ENCODE assay signal across 8 cellular contexts in the genomic region with DNA sequence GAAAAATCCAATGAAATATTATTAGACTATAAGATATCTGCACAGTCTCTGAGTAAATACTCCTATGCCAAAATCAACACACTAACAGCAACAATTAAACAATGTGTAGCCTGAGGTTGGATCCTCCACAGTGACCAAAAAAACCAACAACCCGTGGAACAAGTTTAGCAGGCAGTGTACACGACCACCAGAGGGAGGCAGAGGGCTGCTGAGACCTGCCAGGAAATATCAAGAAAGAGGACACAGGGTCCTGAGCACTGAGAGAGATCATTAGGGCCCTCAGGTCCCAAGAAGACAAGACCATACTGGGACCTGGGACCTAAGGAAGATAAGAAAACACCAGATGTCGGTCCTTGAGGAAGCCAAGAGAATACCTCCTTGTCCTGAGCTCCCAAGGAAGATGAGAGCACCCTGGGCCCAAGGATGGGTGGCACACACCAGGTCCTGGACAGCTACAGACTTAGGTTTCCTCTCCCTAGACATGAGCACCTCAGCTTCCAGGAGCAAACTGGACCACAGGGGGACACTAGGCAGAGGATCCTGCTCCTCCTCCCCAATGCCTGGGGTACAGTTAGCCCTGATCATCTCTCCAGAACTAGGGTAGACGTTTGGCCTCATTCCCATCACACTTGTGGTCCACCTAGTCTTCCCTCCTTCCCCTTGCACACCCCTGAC. TPM values are rescaled to one million over a fixed set of nuclear protein-coding genes. Genes with fewer than 3 reads are reported as not detected.
DNase-seq lines count a peak whose midpoint lies in the region; ATAC-seq lines count a peak whose summit lies in the region.

No MANE protein-coding gene starts in this region.

- H3K27me3 Mint-ChIP-seq in effector memory CD8-positive, alpha-beta T cell, result no peaks in the 10 kb centered on the region
- H3K27me3 Mint-ChIP-seq in naive B cell, result no peaks in the 10 kb centered on the region
- no peaks in the 10 kb centered on the region for H3K27me3 Mint-ChIP-seq in stimulated activated naive CD8-positive, alpha-beta T cell treated with anti-CD3 and anti-CD28 coated beads, Interleukin-15, amount 100 ng/mL, for 72 hours

- H3K27ac Mint-ChIP-seq in effector memory CD8-positive, alpha-beta T cell, result peak overlapping the region; percentile 99 to 100
- H3K27ac Mint-ChIP-seq in naive B cell, result peak overlapping the region; percentile 99 to 100 (median 99)
- H3K27ac Mint-ChIP-seq in stimulated activated naive CD8-positive, alpha-beta T cell treated with anti-CD3 and anti-CD28 coated beads, Interleukin-15, amount 100 ng/mL, for 72 hours, result peak overlapping the region; percentile 100

- H3K4me3 Mint-ChIP-seq in effector memory CD8-positive, alpha-beta T cell, result peak overlapping the region; percentile 91 to 95
- H3K4me3 Mint-ChIP-seq in naive B cell, result peak overlapping the region; percentile 82 to 99 (median 96)
- peak overlapping the region; percentile 94 to 96 for H3K4me3 Mint-ChIP-seq in stimulated activated naive CD8-positive, alpha-beta T cell treated with anti-CD3 and anti-CD28 coated beads, Interleukin-15, amount 100 ng/mL, for 72 hours

- peaks cover 14 to 15% of the 10 kb centered on the region in 2 donors for H3K9me3 Mint-ChIP-seq in effector memory CD8-positive, alpha-beta T cell
- peaks cover 10 to 84% (median 52%) of the 10 kb centered on the region in 7 donors for H3K9me3 Mint-ChIP-seq in naive B cell
- peaks cover 28 to 52% of the 10 kb centered on the region in 2 donors for H3K9me3 Mint-ChIP-seq in stimulated activated naive CD8-positive, alpha-beta T cell treated with anti-CD3 and anti-CD28 coated beads, Interleukin-15, amount 100 ng/mL, for 72 hours

- peaks cover 45% of the 10 kb centered on the region for H3K36me3 Mint-ChIP-seq in effector memory CD8-positive, alpha-beta T cell (ENCODE audit: insufficient read depth)
- H3K36me3 Mint-ChIP-seq in naive B cell, result peaks cover 19 to 35% of the 10 kb centered on the region in 2 donors

- no peak for ATAC-seq in effector memory CD8-positive, alpha-beta T cell (replicated peaks)
- ATAC-seq in naive B cell (ENCODE audit: low read depth in 2 of 2) (peak in 1 of 2 donors; percentile 9), HG02678 (IDR thresholded peaks at IDR 0.05; ENCODE audit: unreplicated experiment) (no peak)
- ATAC-seq in stimulated activated naive CD8-positive, alpha-beta T cell treated with anti-CD3 and anti-CD28 coated beads, Interleukin-15, amount 100 ng/mL, for 72 hours, result no peak

- peaks cover 11 to 15% of the 10 kb centered on the region in 2 donors for H3K4me1 Mint-ChIP-seq in effector memory CD8-positive, alpha-beta T cell (ENCODE audit: low read depth in 2 of 2)
- peaks cover 21 to 26% (median 26%) of the 10 kb centered on the region in 3 donors for H3K4me1 Mint-ChIP-seq in naive B cell
- peaks cover 28% of the 10 kb centered on the region for H3K4me1 Mint-ChIP-seq in stimulated activated naive CD8-positive, alpha-beta T cell treated with anti-CD3 and anti-CD28 coated beads, Interleukin-15, amount 100 ng/mL, for 72 hours

- DNase-seq in DMS153 (lab: John Stamatoyannopoulos, UW), result peak; percentile 2
- DNase-seq in DMS153 treated with DMSO at 0.1 percent for 48 hours (lab: John Stamatoyannopoulos, UW; ENCODE audit: unreplicated experiment), result no peak
- DNase-seq in NCI-H1694 treated with DMSO at 0.1 percent for 48 hours (lab: John Stamatoyannopoulos, UW), result peak; percentile 12
- DNase-seq in activated CD4-positive, alpha-beta T cell treated with anti-CD3 and anti-CD28 coated beads, Interleukin-2, amount 50 U/mL, for 48 hours, result peak; percentile 68 to 74
- peak; percentile 47 to 50 (median 49) for DNase-seq in effector memory CD8-positive, alpha-beta T cell
- peak; percentile 61 for DNase-seq in naive B cell
- DNase-seq in stimulated activated naive CD8-positive, alpha-beta T cell treated with anti-CD3 and anti-CD28 coated beads, Interleukin-15, amount 100 ng/mL, for 72 hours, result peak; percentile 70

RNA-seq across cellular contexts. Expression of a gene that starts 0.8 kb away (rescaled TPM):
- 10 to 100 TPM; 45.1 to 65.9 (median 55.5) TPM for polyA plus RNA-seq in naive B cell (ENCODE audit: low read depth in 6 of 6)

RNA-seq across cellular contexts. Expression of a gene that starts 31.4 kb away (rescaled TPM):
- polyA plus RNA-seq in naive B cell (ENCODE audit: low read depth in 6 of 6), result 10 to 100 TPM in 1 of 6 donors, 1 to 10 TPM in 5; 2.5 to 11.2 (median 5.6) TPM

RNA-seq across cellular contexts. Expression of a gene that starts 46.7 kb away (rescaled TPM):
- polyA plus RNA-seq in naive B cell (ENCODE audit: low read depth in 6 of 6), result 10 to 100 TPM; 16.4 to 41.1 (median 23.1) TPM
